Comparison of ENCODE assay signal across 23 cellular contexts in the genomic region with DNA sequence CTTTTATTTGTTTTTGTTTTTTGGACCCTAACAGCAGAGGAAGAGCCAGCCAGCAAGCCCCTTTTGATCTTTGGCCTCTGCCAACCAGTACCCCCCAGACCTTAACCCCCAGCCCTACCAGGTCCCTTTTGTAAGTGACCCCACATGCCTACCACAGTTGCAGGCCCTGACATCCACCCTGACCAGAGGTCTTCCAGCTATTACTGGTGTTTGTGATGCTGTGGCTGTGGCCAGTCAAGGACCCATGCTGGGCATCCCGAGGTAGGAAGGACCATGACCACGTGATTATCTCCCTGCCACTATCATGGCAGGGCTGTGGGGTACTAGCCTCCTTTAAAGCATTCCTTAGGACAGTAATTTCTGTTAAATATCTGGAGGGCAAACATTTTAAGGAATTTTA.
"Had no signal": no experiment of that assay in that cellular context is flagged by ENCODE, and none has a peak within 500 bp of the region (broad histone marks: within the 10 kb centered on the region; RNA-seq: fewer than 3 reads in every experiment).

No MANE protein-coding gene starts in this region.

- H3K27me3 Mint-ChIP-seq: activated naive CD8-positive, alpha-beta T cell treated with anti-CD3 and anti-CD28 coated beads, Interleukin-2, amount 50 U/mL, for 24 hours; dendritic cell treated with granulocyte-macrophage colony-stimulating factor and Interleukin-4, amounts not matched to agents 40 ng/mL and 50 ng/mL, for 4 days; memory B cell; progenitor cell of endocrine pancreas; T-cell had no signal

- H3K27me3 ChIP-seq: gastroesophageal sphincter, spleen, upper lobe of right lung had no signal

- H3K4me3 Mint-ChIP-seq: activated naive CD8-positive, alpha-beta T cell treated with anti-CD3 and anti-CD28 coated beads, Interleukin-2, amount 50 U/mL, for 24 hours; dendritic cell treated with granulocyte-macrophage colony-stimulating factor and Interleukin-4, amounts not matched to agents 40 ng/mL and 50 ng/mL, for 4 days; memory B cell; neural crest cell; T-helper 2 cell treated with Interferon-gamma antibody and Interleukin-4, amounts not matched to agents 5 μg/mL and 100 μg/mL, for 36 hours had no signal

- H3K27ac Mint-ChIP-seq: dendritic cell treated with granulocyte-macrophage colony-stimulating factor and Interleukin-4, amounts not matched to agents 40 ng/mL and 50 ng/mL, for 4 days; memory B cell had no signal

- H3K9me3 Mint-ChIP-seq: activated naive CD8-positive, alpha-beta T cell treated with anti-CD3 and anti-CD28 coated beads, Interleukin-2, amount 50 U/mL, for 24 hours; dendritic cell treated with granulocyte-macrophage colony-stimulating factor and Interleukin-4, amounts not matched to agents 40 ng/mL and 50 ng/mL, for 4 days; memory B cell; neural crest cell; T-cell; T-helper 2 cell treated with Interferon-gamma antibody and Interleukin-4, amounts not matched to agents 5 μg/mL and 100 μg/mL, for 36 hours had no signal

- H3K4me3 ChIP-seq: gastroesophageal sphincter, mucosa of descending colon, spleen, thoracic aorta, upper lobe of right lung had no signal

- H3K9me3 ChIP-seq: gastroesophageal sphincter, mucosa of descending colon, spleen, thoracic aorta, upper lobe of right lung had no signal

- H3K27ac ChIP-seq: gastroesophageal sphincter, thoracic aorta, upper lobe of right lung had no signal

- ATAC-seq: activated naive CD8-positive, alpha-beta T cell treated with anti-CD3 and anti-CD28 coated beads, Interleukin-2, amount 50 U/mL, for 24 hours; esophagus mucosa; gastroesophageal sphincter; left colon; mucosa of descending colon; T-cell; upper lobe of right lung had no signal

- H3K36me3 ChIP-seq: thoracic aorta had no signal

- DNase-seq: activated CD4-positive, alpha-beta T cell treated with anti-CD3 and anti-CD28 coated beads for 1 hour; activated effector memory CD4-positive, alpha-beta T cell treated with anti-CD3 and anti-CD28 coated beads, Interleukin-2, amount 50 U/mL, for 16 hours; activated naive CD4-positive, alpha-beta T cell treated with anti-CD3 and anti-CD28 coated beads, Interleukin-2, amount 50 U/mL, for 16 hours; activated naive CD8-positive, alpha-beta T cell treated with anti-CD3 and anti-CD28 coated beads, Interleukin-2, amount 50 U/mL, for 24 hours; effector CD8-positive, alpha-beta T cell; head of caudate nucleus; hypothalamus; left colon; mucosa of descending colon; retina; spleen; stimulated activated CD4-positive, alpha-beta T cell treated with anti-CD3 and anti-CD28 coated beads, Interleukin-4, amount 100 ng/mL, for 24 hours; stimulated activated naive CD4-positive, alpha-beta T cell treated with Interleukin-2 at 50 U/mL for 16 hours; T-cell; upper lobe of right lung had no signal
